28 cellular contexts compared by ENCODE assay signal in the genomic region with DNA sequence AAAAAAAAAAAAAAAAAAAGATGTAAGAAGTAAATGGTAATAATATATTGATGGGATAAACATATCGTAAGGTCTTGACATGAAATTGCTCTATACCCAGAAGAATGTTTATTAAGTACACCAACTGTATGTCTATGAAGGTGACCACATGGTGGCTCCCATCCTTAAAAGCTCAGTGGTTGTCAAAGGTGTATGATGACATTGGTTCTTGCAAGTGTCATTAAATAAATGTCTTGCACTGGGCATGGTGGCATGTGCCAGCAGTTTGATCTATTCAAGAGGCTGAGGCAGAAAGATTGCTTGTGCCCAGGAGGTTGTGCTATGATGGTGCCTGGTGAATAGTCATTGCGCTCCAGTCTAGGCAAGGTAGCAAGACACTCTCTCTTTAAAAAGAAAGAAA. TPM values are rescaled to one million over a fixed set of nuclear protein-coding genes. Genes with fewer than 3 reads are reported as not detected.
A peak's percentile ranks its signal among the peaks of the same experiment; 100 is the strongest.
DNase-seq lines count a peak whose midpoint lies in the region; ATAC-seq and TF ChIP-seq lines count a peak whose summit lies in the region.
"Had no signal": no experiment of that assay in that cellular context is flagged by ENCODE, and none has a peak within 500 bp of the region (broad histone marks: within the 10 kb centered on the region; RNA-seq: fewer than 3 reads in every experiment).

No MANE protein-coding gene starts in this region.

- H3K4me1 Mint-ChIP-seq in T-helper 17 cell, result peaks cover 8% of the 10 kb centered on the region
- peaks cover 0 to 10% (median 3%) of the 10 kb centered on the region in 7 donors for H3K4me1 Mint-ChIP-seq in naive thymus-derived CD4-positive, alpha-beta T cell

- POLR2A ChIA-PET in naive thymus-derived CD4-positive, alpha-beta T cell (lab: Charles Lee), result no interaction called here

- no peak overlapping the region for H3K4me3 Mint-ChIP-seq in T-helper 17 cell
- no peak overlapping the region for H3K4me3 Mint-ChIP-seq in naive thymus-derived CD4-positive, alpha-beta T cell
- H3K4me3 Mint-ChIP-seq: activated CD4-positive, alpha-beta memory T cell treated with anti-CD3 and anti-CD28 coated beads, Interleukin-2, amount 10 ng/mL, durations not matched to agents 7 days and 5 days; activated naive CD4-positive, alpha-beta T cell treated with anti-CD3 and anti-CD28 coated beads for 36 hours; CD8-positive, alpha-beta memory T cell; central memory CD8-positive, alpha-beta T cell; HFFc6; T-cell; type B pancreatic cell had no signal

- H3K27me3 Mint-ChIP-seq in T-helper 17 cell, result no peaks in the 10 kb centered on the region
- no peaks in the 10 kb centered on the region for H3K27me3 Mint-ChIP-seq in naive thymus-derived CD4-positive, alpha-beta T cell
- H3K27me3 Mint-ChIP-seq: activated CD4-positive, alpha-beta memory T cell treated with anti-CD3 and anti-CD28 coated beads, Interleukin-2, amount 10 ng/mL, durations not matched to agents 7 days and 5 days; CD8-positive, alpha-beta memory T cell; central memory CD8-positive, alpha-beta T cell; naive B cell; T-cell; type B pancreatic cell had no signal

- TF ChIP-seq CTCF in cardiac muscle cell (IDR thresholded peaks at IDR 0.05; ENCODE audit: low read depth, low read length), result no peak
- TF ChIP-seq CTCF in KMS-11 (conservative IDR thresholded peaks at IDR 0.05; ENCODE audit: low read depth, low read length), result 0 out of 2 replicates have a peak, but pooled peaks have one; percentile 17
- TF ChIP-seq CTCF in esophagus muscularis mucosa (IDR thresholded peaks at IDR 0.05), result no peak
- TF ChIP-seq CTCF in lower lobe of right lung (IDR thresholded peaks at IDR 0.05), result no peak

- H3K4me3 ChIP-seq in cardiac muscle cell (no peak overlapping the region), right cardiac atrium (ENCODE audit: low read length) (no peak overlapping the region), KMS-11 (IDR thresholded peaks at IDR 0.05; ENCODE audit: insufficient read depth, low read depth, low read length) (no peak overlapping the region), esophagus muscularis mucosa (no peak overlapping the region), lower lobe of right lung (no peak overlapping the region)
- no peak overlapping the region for H3K4me3 ChIP-seq in naive thymus-derived CD4-positive, alpha-beta T cell (ENCODE audit: low read length)

- no peak overlapping the region for H3K4me2 ChIP-seq in KMS-11

- H4K20me1 ChIP-seq in KMS-11 (ENCODE audit: insufficient read depth), result no peaks in the 10 kb centered on the region

- CTCF ChIA-PET in naive thymus-derived CD4-positive, alpha-beta T cell (lab: Charles Lee), result no interaction called here

- WGBS in right cardiac atrium, result over 99% methylated on average over 2 of the region's 2 CpGs
- 100% methylated on average over 2 of the region's 2 CpGs for WGBS in esophagus muscularis mucosa

- H3K27ac ChIP-seq in cardiac muscle cell (peak overlapping the region; percentile 16), right cardiac atrium (ENCODE audit: low read length) (no peak overlapping the region), KMS-11 (no peak overlapping the region), esophagus muscularis mucosa (replicated peaks in 1 of 4) (no peak overlapping the region), lower lobe of right lung (no peak overlapping the region)
- peak overlapping the region; percentile 20 for H3K27ac ChIP-seq in naive thymus-derived CD4-positive, alpha-beta T cell (ENCODE audit: low read depth, low read length)

- ATAC-seq in right cardiac atrium (no peak), T-helper 17 cell (no peak), lower lobe of right lung (no peak)
- no peak for ATAC-seq in naive thymus-derived CD4-positive, alpha-beta T cell
- ATAC-seq: T-cell had no signal

- no peak overlapping the region for H2AFZ ChIP-seq in KMS-11 (ENCODE audit: low read depth)

- no peaks in the 10 kb centered on the region for H3K9me3 ChIP-seq in cardiac muscle cell (ENCODE audit: low read depth)
- H3K9me3 ChIP-seq in right cardiac atrium (ENCODE audit: control insufficient read depth, low read length), result no peaks in the 10 kb centered on the region
- no peaks in the 10 kb centered on the region for H3K9me3 ChIP-seq in T-helper 17 cell (ENCODE audit: control insufficient read depth, low read length, poor library complexity, severe bottlenecking)
- no peaks in the 10 kb centered on the region for H3K9me3 ChIP-seq in naive thymus-derived CD4-positive, alpha-beta T cell (ENCODE audit: control insufficient read depth in 2 of 3, low read length in 3 of 3)
- H3K9me3 ChIP-seq in esophagus muscularis mucosa, result no peaks in the 10 kb centered on the region
- H3K9me3 ChIP-seq in lower lobe of right lung, result no peaks in the 10 kb centered on the region

- no peaks in the 10 kb centered on the region for H3K9me3 Mint-ChIP-seq in naive thymus-derived CD4-positive, alpha-beta T cell
- H3K9me3 Mint-ChIP-seq: activated CD4-positive, alpha-beta memory T cell treated with anti-CD3 and anti-CD28 coated beads, Interleukin-2, amount 10 ng/mL, durations not matched to agents 7 days and 5 days; activated naive CD4-positive, alpha-beta T cell treated with anti-CD3 and anti-CD28 coated beads for 36 hours; CD8-positive, alpha-beta memory T cell; central memory CD8-positive, alpha-beta T cell; HFFc6; naive B cell; T-cell; type B pancreatic cell had no signal

- DNase-seq in cardiac muscle cell (ENCODE audit: low read depth in 1 of 2, low spot score in 1 of 2) (no peak), right cardiac atrium (no peak), T-helper 17 cell (no peak), esophagus muscularis mucosa (ENCODE audit: extremely low spot score) (no peak), lower lobe of right lung (no peak), amniotic stem cell (lab: John Stamatoyannopoulos, UW) (no peak)
- DNase-seq in naive thymus-derived CD4-positive, alpha-beta T cell, result no peak
- DNase-seq: activated CD4-positive, alpha-beta memory T cell treated with anti-CD3 and anti-CD28 coated beads, Interleukin-2, amount 10 ng/mL, durations not matched to agents 7 days and 5 days; activated naive CD4-positive, alpha-beta T cell treated with anti-CD3 and anti-CD28 coated beads for 36 hours; activated T-cell treated with anti-CD3 and anti-CD28 coated beads, Interleukin-2, amount 50 U/mL, for 1 hour; anterior cingulate cortex; CD8-positive, alpha-beta memory T cell; DMS153; head of caudate nucleus; HFFc6; left cardiac atrium; naive B cell; NCI-H146; NCI-H526 treated with DMSO at 0.1 percent for 48 hours; small intestine; stimulated activated CD4-positive, alpha-beta T cell treated with anti-CD3 and anti-CD28 coated beads, Interleukin-1b, Interleukin-23, amount 100 ng/mL, for 48 hours; T-cell had no signal

- intact Hi-C loops in right cardiac atrium (cut with DNase I), result no loop called here
- intact Hi-C loops in naive thymus-derived CD4-positive, alpha-beta T cell (cut with micrococcal nuclease), result no loop called here
- intact Hi-C loops in esophagus muscularis mucosa (cut with DNase I), result no loop called here
- intact Hi-C loops in lower lobe of right lung (cut with DNase I), result no loop called here

- peaks cover 92% of the 10 kb centered on the region for H3K36me3 ChIP-seq in cardiac muscle cell
- H3K36me3 ChIP-seq in KMS-11 (ENCODE audit: insufficient read depth), result peaks cover 69% of the 10 kb centered on the region
- H3K36me3 ChIP-seq in naive thymus-derived CD4-positive, alpha-beta T cell (ENCODE audit: control insufficient read depth in 2 of 3, insufficient read depth in 3 of 3, low read length in 3 of 3), result peaks cover 39 to 95% (median 47%) of the 10 kb centered on the region in 3 experiments
- peaks cover 77 to 100% (median 95%) of the 10 kb centered on the region in 4 donors for H3K36me3 ChIP-seq in esophagus muscularis mucosa
- peaks cover 100% of the 10 kb centered on the region for H3K36me3 ChIP-seq in lower lobe of right lung

- H3K36me3 Mint-ChIP-seq in T-helper 17 cell (ENCODE audit: low read depth), result peaks cover 12% of the 10 kb centered on the region
- H3K36me3 Mint-ChIP-seq in naive thymus-derived CD4-positive, alpha-beta T cell, result peaks cover 14 to 60% (median 41%) of the 10 kb centered on the region in 5 donors

- H3K9ac ChIP-seq in KMS-11, result no peak overlapping the region

- peak overlapping the region; percentile 16 for H3K27ac Mint-ChIP-seq in T-helper 17 cell
- peak overlapping the region in 3 of 9 donors; percentile 21 to 43 (median 37) for H3K27ac Mint-ChIP-seq in naive thymus-derived CD4-positive, alpha-beta T cell
- H3K27ac Mint-ChIP-seq: activated CD4-positive, alpha-beta memory T cell treated with anti-CD3 and anti-CD28 coated beads, Interleukin-2, amount 10 ng/mL, durations not matched to agents 7 days and 5 days; activated naive CD4-positive, alpha-beta T cell treated with anti-CD3 and anti-CD28 coated beads for 36 hours; HFFc6; naive B cell; T-cell; type B pancreatic cell had no signal

- no peak for TF ChIP-seq POLR2A in esophagus muscularis mucosa (IDR thresholded peaks at IDR 0.05; ENCODE audit: low read depth)

- H3K4me1 ChIP-seq in cardiac muscle cell (ENCODE audit: low read depth) (no peaks in the 10 kb centered on the region), right cardiac atrium (ENCODE audit: control insufficient read depth, insufficient read depth, low read length) (no peaks in the 10 kb centered on the region), KMS-11 (ENCODE audit: low read depth, poor library complexity, severe bottlenecking) (no peaks in the 10 kb centered on the region), esophagus muscularis mucosa (no peaks in the 10 kb centered on the region), lower lobe of right lung (no peaks in the 10 kb centered on the region)
- H3K4me1 ChIP-seq in naive thymus-derived CD4-positive, alpha-beta T cell (ENCODE audit: control insufficient read depth in 2 of 2, insufficient read depth in 2 of 2, low read length in 2 of 2), result no peaks in the 10 kb centered on the region

- H3K27me3 ChIP-seq in cardiac muscle cell (no peaks in the 10 kb centered on the region), right cardiac atrium (ENCODE audit: control insufficient read depth, insufficient read depth) (no peaks in the 10 kb centered on the region), KMS-11 (ENCODE audit: insufficient read depth, low read depth) (no peaks in the 10 kb centered on the region), esophagus muscularis mucosa (no peaks in the 10 kb centered on the region), lower lobe of right lung (ENCODE audit: low read depth) (no peaks in the 10 kb centered on the region)
- H3K27me3 ChIP-seq in naive thymus-derived CD4-positive, alpha-beta T cell (ENCODE audit: control insufficient read depth in 2 of 2, insufficient read depth in 2 of 2, low read length in 2 of 2), result no peaks in the 10 kb centered on the region

- peaks cover 24% of the 10 kb centered on the region; the same call in 1 of the 2 replicates for H3K79me2 ChIP-seq in KMS-11 (ENCODE audit: insufficient read depth, low read depth)

- no peak for TF ChIP-seq EP300 in esophagus muscularis mucosa (IDR thresholded peaks at IDR 0.05)

RNA-seq across cellular contexts. Expression of gene CCT2, which starts 10.4 kb away (rescaled TPM):
- total RNA-seq in cardiac muscle cell, result 227 and 237 TPM in 2 replicates
- polyA plus RNA-seq in cardiac muscle cell, result 307 and 340 TPM in 2 replicates
- total RNA-seq in right cardiac atrium, result 100 to 1,000 TPM in 2 of 4 donors, 10 to 100 TPM in 2; 86.2 to 130 (median 98.5) TPM
- polyA plus RNA-seq in right cardiac atrium, result 76.9 TPM
- 100 to 1,000 TPM; 197 to 229 TPM for total RNA-seq in T-helper 17 cell
- 100 to 1,000 TPM; 106 to 200 (median 157) TPM for total RNA-seq in naive thymus-derived CD4-positive, alpha-beta T cell
- 100 to 1,000 TPM; 140 to 156 TPM for polyA plus RNA-seq in naive thymus-derived CD4-positive, alpha-beta T cell
- total RNA-seq in esophagus muscularis mucosa, result 100 to 1,000 TPM in 3 of 4 donors, 10 to 100 TPM in 1; 86.4 to 137 (median 122) TPM
- 81.4 TPM for total RNA-seq in lower lobe of right lung

RNA-seq across cellular contexts. Expression of gene LRRC10, which starts 15.0 kb away (rescaled TPM):
- total RNA-seq in cardiac muscle cell, result 33.5 and 44.0 TPM in 2 replicates
- 40.8 and 59.6 TPM in 2 replicates for polyA plus RNA-seq in cardiac muscle cell
- total RNA-seq in right cardiac atrium, result 10 to 100 TPM in 3 of 4 donors, 1 to 10 TPM in 1; 3.2 to 22.2 (median 20.4) TPM
- polyA plus RNA-seq in right cardiac atrium, result 22.0 TPM
- total RNA-seq in T-helper 17 cell, result not detected
- total RNA-seq in naive thymus-derived CD4-positive, alpha-beta T cell, result not detected
- polyA plus RNA-seq in naive thymus-derived CD4-positive, alpha-beta T cell, result not detected
- not detected for total RNA-seq in esophagus muscularis mucosa
- not detected for total RNA-seq in lower lobe of right lung
- total RNA-seq: activated CD4-positive, alpha-beta memory T cell treated with anti-CD3 and anti-CD28 coated beads, Interleukin-2, amount 10 ng/mL, durations not matched to agents 7 days and 5 days; activated naive CD4-positive, alpha-beta T cell treated with anti-CD3 and anti-CD28 coated beads for 36 hours; CD8-positive, alpha-beta memory T cell; fibroblast of villous mesenchyme; HFFc6; mesenteric fat pad; omental fat pad; T-cell had no signal
- polyA plus RNA-seq: CD8-positive, alpha-beta memory T cell; small intestine had no signal

Comparison
In these comparisons a context has a peak if more than half of its experiments do, and no peak if none do; other contexts are left out.
1. H3K27ac ChIP-seq: peak in cardiac muscle cell (single experiment) and naive thymus-derived CD4-positive, alpha-beta T cell (single experiment); none in right cardiac atrium (single experiment), KMS-11 (single experiment), esophagus muscularis mucosa (0 of 4) and lower lobe of right lung (single experiment).